In genomic region chr10:59361659-59362183, GRCh38 we compare ENCODE assay signal across 8 cellular contexts. TPM values are rescaled to one million over a fixed set of nuclear protein-coding genes. Genes with fewer than 3 reads are reported as not detected.
DNase-seq lines count a peak whose midpoint lies in the region; ATAC-seq and TF ChIP-seq lines count a peak whose summit lies in the region.

No MANE protein-coding gene starts in this region.

- no peak for ATAC-seq in HG03521 (IDR thresholded peaks at IDR 0.05; ENCODE audit: unreplicated experiment)

- no peak for DNase-seq in BE2C
- DNase-seq in NCI-H146 (lab: John Stamatoyannopoulos, UW), result peak; percentile 12
- DNase-seq in endothelial cell (ENCODE audit: low spot score), result no peak
- no peak for DNase-seq in neural crest cell (ENCODE audit: low read depth, low spot score)
- no peak for DNase-seq in NCI-H526 treated with DMSO at 0.1 percent for 48 hours (lab: John Stamatoyannopoulos, UW)
- DNase-seq in GOT3 (lab: John Stamatoyannopoulos, UW), result no peak
- no peak for DNase-seq in GM03348 (ENCODE audit: low spot score)

- H3K4me1 ChIP-seq in BE2C, result no peaks in the 10 kb centered on the region; the same call in 1 of the 2 replicates

- H3K36me3 ChIP-seq in BE2C, result no peaks in the 10 kb centered on the region

- H3K36me3 Mint-ChIP-seq in endothelial cell (ENCODE audit: low read depth, unreplicated experiment) (peaks cover 4% of the 10 kb centered on the region), neural crest cell (ENCODE audit: low read depth) (no peaks in the 10 kb centered on the region)

- H3K9me3 Mint-ChIP-seq in endothelial cell (ENCODE audit: unreplicated experiment), result no peaks in the 10 kb centered on the region
- no peaks in the 10 kb centered on the region for H3K9me3 Mint-ChIP-seq in neural crest cell

- no peaks in the 10 kb centered on the region for H3K27me3 ChIP-seq in BE2C

- H3K4me1 Mint-ChIP-seq in endothelial cell (ENCODE audit: unreplicated experiment), result peaks cover 50% of the 10 kb centered on the region
- peaks cover 18% of the 10 kb centered on the region for H3K4me1 Mint-ChIP-seq in neural crest cell

- H3K9me3 ChIP-seq in BE2C, result no peaks in the 10 kb centered on the region

- H3K27ac Mint-ChIP-seq in endothelial cell (ENCODE audit: unreplicated experiment) (peak overlapping the region; percentile 81), neural crest cell (ENCODE audit: unreplicated experiment) (peak overlapping the region; percentile 90)

- H3K4me3 ChIP-seq in BE2C (ENCODE audit: low read depth, low read length), result peak overlapping the region; percentile 83

- TF ChIP-seq CTCF in BE2C (IDR thresholded peaks at IDR 0.05; ENCODE audit: low read depth, low read length) (no peak), endothelial cell (IDR thresholded peaks at IDR 0.05; ENCODE audit: unreplicated experiment) (no peak), neural crest cell (conservative IDR thresholded peaks at IDR 0.05) (no peak)

- peak overlapping the region; percentile 93 for H3K4me3 Mint-ChIP-seq in endothelial cell (ENCODE audit: unreplicated experiment)
- peak overlapping the region; percentile 87 for H3K4me3 Mint-ChIP-seq in neural crest cell

- H3K27me3 Mint-ChIP-seq in endothelial cell (ENCODE audit: unreplicated experiment) (no peaks in the 10 kb centered on the region), neural crest cell (ENCODE audit: low read depth) (peaks cover 18% of the 10 kb centered on the region)

RNA-seq across cellular contexts. Expression of gene FAM13C, which starts 0.6 kb away (rescaled TPM):
- 16.1 TPM for polyA plus RNA-seq in BE2C (2012; ENCODE audit: insufficient read depth, insufficient read length, low read depth)
- total RNA-seq in endothelial cell (ENCODE audit: unreplicated experiment) (57.9 TPM), neural crest cell (2.9 and 3.1 TPM in 2 replicates)

Comparison
In these comparisons a context has a peak if more than half of its experiments do, and no peak if none do; other contexts are left out.
1. RNA of gene FAM13C, which starts 0.6 kb away (total RNA-seq): 57.9 TPM in endothelial cell (single experiment); 2.9 to 3.1 TPM in neural crest cell; every median in the first group is over 10 times any median in the second.